Comparison of ENCODE assay signal across 1 cellular context in genomic region chr19:16778796-16779411, GRCh38.
A peak's percentile ranks its signal among the peaks of the same experiment; 100 is the strongest.
TF ChIP-seq lines count a peak whose summit lies in the region.

No MANE protein-coding gene starts in this region.

TF ChIP-seq in IMR-90, 13 proteins besides CTCF, POLR2A, EP300 and RAD21 (continued from another document):
- TF ChIP-seq MAZ (IDR thresholded peaks at IDR 0.05; ENCODE audit: borderline replicate concordance, low read depth, low read length): no peak
- peak; percentile 92 for TF ChIP-seq RFX5 (IDR thresholded peaks at IDR 0.05; ENCODE audit: low read depth, low read length)
